In genomic region chr19:38720559-38721236, GRCh38 we compare ENCODE assay signal across 1 cellular context.
TF ChIP-seq lines count a peak whose summit lies in the region.

No MANE protein-coding gene starts in this region.

TF ChIP-seq in K562, 482 proteins besides CTCF, POLR2A, EP300 and RAD21 (continued from another document):
- TF ChIP-seq ARID3B (CRISPR knock-in tag; IDR thresholded peaks at IDR 0.05; ENCODE audit: borderline replicate concordance) (no peak), HDAC8 (tag; IDR thresholded peaks at IDR 0.05) (no peak), POLR2G (IDR thresholded peaks at IDR 0.05; ENCODE audit: low read depth, low read length) (0 out of 2 replicates have a peak, but pooled peaks have one; percentile 10), ELF2 (CRISPR knock-in tag; IDR thresholded peaks at IDR 0.05) (no peak)
